Comparison of ENCODE assay signal across 24 cellular contexts in the genomic region with DNA sequence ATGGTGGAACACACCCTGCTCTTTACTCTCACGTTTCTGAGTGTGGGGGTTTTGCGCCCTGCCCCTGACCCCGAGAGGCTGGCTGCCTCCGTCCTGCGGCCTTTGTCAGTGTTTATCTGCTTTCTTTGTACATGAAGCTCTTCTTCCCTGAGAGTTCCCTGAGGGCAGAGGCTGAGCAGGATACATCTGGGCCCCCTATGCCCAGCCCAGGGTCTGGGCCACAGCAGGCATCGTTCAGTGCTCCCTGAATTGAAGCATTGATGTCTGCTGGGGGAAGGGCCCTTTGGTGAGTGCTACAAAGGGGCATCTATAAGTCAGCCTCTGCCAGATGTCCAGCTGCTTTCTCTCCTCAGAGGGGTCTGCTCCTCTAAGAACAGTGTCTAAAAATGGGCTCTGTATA. TPM values are rescaled to one million over a fixed set of nuclear protein-coding genes. Genes with fewer than 3 reads are reported as not detected.
A peak's percentile ranks its signal among the peaks of the same experiment; 100 is the strongest.
DNase-seq lines count a peak whose midpoint lies in the region; ATAC-seq and TF ChIP-seq lines count a peak whose summit lies in the region.
"Had no signal": no experiment of that assay in that cellular context is flagged by ENCODE, and none has a peak within 500 bp of the region (broad histone marks: within the 10 kb centered on the region; RNA-seq: fewer than 3 reads in every experiment).

No MANE protein-coding gene starts in this region.

- CTCF ChIA-PET in SK-N-SH (lab: Yijun Ruan, JAX), result interaction anchor here (0.7 to 4.2 kb wide), 6 partner anchors 14 to 31 kb away, joined by 3 to 22 read pairs (median 4); no protein-coding TSS in a partner anchor

- WGBS in SK-N-SH (ENCODE audit: low lambda C conversion rate), result 41% methylated on average over 3 of the region's 6 CpGs
- 27 to 28% methylated on average over 6 of the region's 6 CpGs for WGBS in aorta, 2 donors
- 50 to 58% methylated on average over 6 of the region's 6 CpGs for WGBS in tibial nerve, 2 donors

- H3K4me1 Mint-ChIP-seq in neural progenitor cell, result peaks cover 34% of the 10 kb centered on the region

- H2AFZ ChIP-seq in SK-N-SH (ENCODE audit: low read depth) (no peak overlapping the region), neural progenitor cell (replicated peaks) (no peak overlapping the region)

- TF ChIP-seq CTCF in SK-N-SH (IDR thresholded peaks at IDR 0.05), result no peak
- no peak for TF ChIP-seq CTCF in neural progenitor cell (IDR thresholded peaks at IDR 0.05)
- TF ChIP-seq CTCF in tibial artery (IDR thresholded peaks at IDR 0.05), result no peak
- TF ChIP-seq CTCF in tibial nerve (IDR thresholded peaks at IDR 0.05), result no peak

- TF ChIP-seq RAD21 in SK-N-SH (IDR thresholded peaks at IDR 0.05; ENCODE audit: low read length), result 0 out of 2 replicates have a peak, but pooled peaks have one; percentile 9

- H3K9me3 ChIP-seq in SK-N-SH, result no peaks in the 10 kb centered on the region
- no peaks in the 10 kb centered on the region for H3K9me3 ChIP-seq in neural progenitor cell (ENCODE audit: low read depth)
- no peaks in the 10 kb centered on the region for H3K9me3 ChIP-seq in tibial artery
- H3K9me3 ChIP-seq in aorta (ENCODE audit: control insufficient read depth, low read length), result no peaks in the 10 kb centered on the region
- H3K9me3 ChIP-seq in tibial nerve, result no peaks in the 10 kb centered on the region
- H3K9me3 ChIP-seq: neutrophil, suprapubic skin had no signal

- no peaks in the 10 kb centered on the region for H3K9me2 ChIP-seq in SK-N-SH

- POLR2A ChIA-PET in SK-N-SH (lab: Yijun Ruan, JAX), result interaction anchor here (0.8 to 1.4 kb wide), 3 partner anchors 19 to 29 kb away, joined by 3 to 4 read pairs (median 3); no protein-coding TSS in a partner anchor

- DNase-seq in SK-N-SH, result peak; percentile 79
- peak; percentile 59 for DNase-seq in ecto neural progenitor cell (ENCODE audit: low spot score)
- DNase-seq in neural progenitor cell (ENCODE audit: low spot score), result no peak
- no peak for DNase-seq in tibial artery
- no peak for DNase-seq in aorta
- no peak for DNase-seq in NCI-H1436 treated with DMSO at 0.1 percent for 48 hours (lab: John Stamatoyannopoulos, UW)
- DNase-seq in tibial nerve (ENCODE audit: low spot score in 2 of 2), result no peak
- DNase-seq: activated CD8-positive, alpha-beta T cell treated with anti-CD3 and anti-CD28 coated beads, Interleukin-2, amount 10 ng/mL, durations not matched to agents 7 days and 5 days; activated effector memory CD4-positive, alpha-beta T cell treated with Interleukin-2 at 50 U/mL for 16 hours; activated T-cell treated with anti-CD3 and anti-CD28 coated beads for 4 hours; CD4-positive, alpha-beta T cell; effector memory CD8-positive, alpha-beta T cell; foreskin melanocyte; GOT3; NCI-H1105 treated with DMSO at 0.1 percent for 48 hours; NCI-H2029 treated with DMSO at 0.1 percent for 48 hours; NCI-H2227 treated with DMSO at 0.1 percent for 48 hours had no signal

- H4K20me1 ChIP-seq in SK-N-SH (ENCODE audit: insufficient read depth), result no peaks in the 10 kb centered on the region
- peaks cover 3% of the 10 kb centered on the region for H4K20me1 ChIP-seq in neural progenitor cell (ENCODE audit: low read depth)

- no peak for ATAC-seq in aorta (ENCODE audit: low FRiP score)
- ATAC-seq: activated CD8-positive, alpha-beta T cell treated with anti-CD3 and anti-CD28 coated beads, Interleukin-2, amount 10 ng/mL, durations not matched to agents 7 days and 5 days; effector memory CD8-positive, alpha-beta T cell; esophagus mucosa had no signal

- H3K4me3 Mint-ChIP-seq in neural progenitor cell, result peak overlapping the region; percentile 71
- H3K4me3 Mint-ChIP-seq: activated CD8-positive, alpha-beta T cell treated with anti-CD3 and anti-CD28 coated beads, Interleukin-2, amount 10 ng/mL, durations not matched to agents 7 days and 5 days; effector memory CD8-positive, alpha-beta T cell had no signal

- TF ChIP-seq EP300 in SK-N-SH (IDR thresholded peaks at IDR 0.05; ENCODE audit: borderline replicate concordance in 1 of 2, low read depth in 1 of 2, low read length in 1 of 2) (0 out of 4 replicates have a peak, but pooled peaks of 1 of the 2 experiments have one; percentile 35), tibial nerve (IDR thresholded peaks at IDR 0.05) (no peak)

- peaks cover 50% of the 10 kb centered on the region for H3K27me3 Mint-ChIP-seq in neural progenitor cell (ENCODE audit: insufficient read depth, low read depth)

- no peaks in the 10 kb centered on the region for H3K79me2 ChIP-seq in SK-N-SH (ENCODE audit: insufficient read depth)
- H3K79me2 ChIP-seq in neural progenitor cell (ENCODE audit: low read depth), result no peaks in the 10 kb centered on the region

- H3K36me3 ChIP-seq in SK-N-SH (replicated peaks in 1 of 2; ENCODE audit: control insufficient read depth in 1 of 2, insufficient read depth in 2 of 2, low read length in 1 of 2) (no peaks in the 10 kb centered on the region), neural progenitor cell (no peaks in the 10 kb centered on the region), tibial artery (peaks cover under 1 to 1% (median under 1%) of the 10 kb centered on the region in 3 donors), aorta (ENCODE audit: control insufficient read depth in 1 of 2, insufficient read depth in 2 of 2, low read length in 1 of 2) (no peaks in the 10 kb centered on the region), tibial nerve (no peaks in the 10 kb centered on the region)
- H3K36me3 ChIP-seq: neutrophil, suprapubic skin had no signal

- H3K27me3 ChIP-seq in SK-N-SH (ENCODE audit: insufficient read depth), result no peaks in the 10 kb centered on the region
- H3K27me3 ChIP-seq in neural progenitor cell, result peaks cover 93% of the 10 kb centered on the region
- no peaks in the 10 kb centered on the region for H3K27me3 ChIP-seq in tibial artery
- no peaks in the 10 kb centered on the region for H3K27me3 ChIP-seq in aorta (ENCODE audit: control insufficient read depth in 1 of 2, insufficient read depth in 2 of 2, low read length in 1 of 2)
- H3K27me3 ChIP-seq in tibial nerve, result peaks cover 0 to 18% of the 10 kb centered on the region in 2 donors

- TF ChIP-seq POLR2A in tibial nerve (IDR thresholded peaks at IDR 0.05), result no peak

- H3K4me3 ChIP-seq in SK-N-SH (ENCODE audit: low read depth in 2 of 2, low read length in 1 of 2), result no peak overlapping the region
- H3K4me3 ChIP-seq in neural progenitor cell, result no peak overlapping the region
- peak overlapping the region; percentile 74 to 91 for H3K4me3 ChIP-seq in tibial artery
- peak overlapping the region in 1 of 2 donors; percentile 16 for H3K4me3 ChIP-seq in aorta (ENCODE audit: low read length in 2 of 2)
- H3K4me3 ChIP-seq in tibial nerve, result peak overlapping the region in 1 of 4 donors; percentile 64

- peaks cover 0 to 16% of the 10 kb centered on the region in 2 experiments; a peak in 2 of 4 replicates for H3K4me1 ChIP-seq in SK-N-SH (ENCODE audit: control insufficient read depth in 1 of 2, insufficient read depth in 2 of 2, low read depth in 1 of 2, low read length in 1 of 2)
- H3K4me1 ChIP-seq in neural progenitor cell, result peaks cover 6% of the 10 kb centered on the region
- H3K4me1 ChIP-seq in tibial artery, result peaks cover 0 to 85% (median 36%) of the 10 kb centered on the region in 4 donors
- peaks cover 3 to 9% of the 10 kb centered on the region in 2 donors for H3K4me1 ChIP-seq in aorta (ENCODE audit: control insufficient read depth in 1 of 2, insufficient read depth in 2 of 2, low read length in 2 of 2)
- H3K4me1 ChIP-seq in tibial nerve, result peaks cover 0 to 50% (median 0%) of the 10 kb centered on the region in 4 donors

- no peak overlapping the region for H3K27ac Mint-ChIP-seq in neural progenitor cell
- H3K27ac Mint-ChIP-seq: activated CD8-positive, alpha-beta T cell treated with anti-CD3 and anti-CD28 coated beads, Interleukin-2, amount 10 ng/mL, durations not matched to agents 7 days and 5 days; CD4-positive, alpha-beta T cell; effector memory CD8-positive, alpha-beta T cell had no signal

- no peaks in the 10 kb centered on the region for H3K36me3 Mint-ChIP-seq in neural progenitor cell

- no peaks in the 10 kb centered on the region for H3F3A ChIP-seq in SK-N-SH (replicated peaks; ENCODE audit: insufficient read depth)
- peaks cover 10% of the 10 kb centered on the region for H3F3A ChIP-seq in neural progenitor cell (ENCODE audit: low read depth)

- H3K9ac ChIP-seq in SK-N-SH (no peak overlapping the region), neural progenitor cell (no peak overlapping the region)

- no peak overlapping the region for H3K4me2 ChIP-seq in SK-N-SH
- no peak overlapping the region for H3K4me2 ChIP-seq in neural progenitor cell

- intact Hi-C loops in tibial artery (cut with DNase I; ENCODE audit: low total_unique reads) (no loop called here), aorta (cut with DNase I) (no loop called here)

- peak overlapping the region in 1 of 2 experiments; percentile 83; a peak in 2 of 4 replicates for H3K27ac ChIP-seq in SK-N-SH (ENCODE audit: low read depth in 2 of 2, low read length in 1 of 2)
- no peak overlapping the region for H3K27ac ChIP-seq in neural progenitor cell
- peak overlapping the region; percentile 96 to 97 for H3K27ac ChIP-seq in tibial artery
- peak overlapping the region in 1 of 2 donors; percentile 59 for H3K27ac ChIP-seq in aorta (ENCODE audit: low read depth in 1 of 2, low read length in 2 of 2)
- peak overlapping the region in 2 of 4 donors; percentile 44 to 84 for H3K27ac ChIP-seq in tibial nerve
- H3K27ac ChIP-seq: neutrophil, suprapubic skin had no signal

- H3K9me3 Mint-ChIP-seq in neural progenitor cell, result peaks cover 2% of the 10 kb centered on the region
- H3K9me3 Mint-ChIP-seq: CD4-positive, alpha-beta T cell; effector memory CD8-positive, alpha-beta T cell had no signal

TF ChIP-seq in SK-N-SH, 30 proteins besides CTCF, POLR2A, EP300 and RAD21 (continues in another document):
- TF ChIP-seq TEAD4 (IDR thresholded peaks at IDR 0.05; ENCODE audit: borderline replicate concordance, insufficient read depth), result no peak

RNA-seq across cellular contexts. Expression of a gene that starts 2.1 kb away (rescaled TPM):
- polyA plus RNA-seq in SK-N-SH (2012; rRNA removed), result not detected in 2 replicates
- polyA plus RNA-seq in SK-N-SH (2012; cell fraction: cytosol; rRNA removed), result not detected in 2 replicates
- polyA plus RNA-seq in SK-N-SH (2012; cell fraction: nucleus; rRNA removed), result not detected in 2 replicates
- total RNA-seq in neural progenitor cell (ENCODE audit: low replicate concordance), result 2.3 and 4.0 TPM in 2 replicates
- 10 to 100 TPM; 26.3 to 35.4 TPM for total RNA-seq in aorta
- 10 to 100 TPM; 24.2 to 68.6 TPM for polyA plus RNA-seq in aorta
- total RNA-seq in tibial nerve, result 10 to 100 TPM; 11.4 to 19.2 (median 14.3) TPM
- total RNA-seq: activated CD8-positive, alpha-beta T cell treated with anti-CD3 and anti-CD28 coated beads, Interleukin-2, amount 10 ng/mL, durations not matched to agents 7 days and 5 days; lung microvascular endothelial cell; pulmonary artery endothelial cell; T-helper 1 cell treated with Interleukin-12 subunit alpha and Interleukin-12 subunit beta and Interleukin-4 antibody, amounts not matched to agents 30 ng/mL and 1 ng/mL, for 36 hours had no signal

RNA-seq across cellular contexts. Expression of a gene that starts 34.6 kb away (rescaled TPM):
- polyA plus RNA-seq in SK-N-SH (2012; rRNA removed) (0.12 and 0.73 TPM in 2 replicates), aorta (under 1 TPM in 1 of 2 donors, not detected in 1; 0.46 TPM)
- polyA plus RNA-seq in SK-N-SH (2012; cell fraction: cytosol; rRNA removed), result 0.26 and 0.60 TPM in 2 replicates
- 0.13 and 1.6 TPM in 2 replicates for polyA plus RNA-seq in SK-N-SH (2012; cell fraction: nucleus; rRNA removed)
- total RNA-seq in neural progenitor cell (ENCODE audit: low replicate concordance) (not detected in 2 replicates), aorta (under 1 TPM in 1 of 2 donors, not detected in 1; 0.57 TPM), tibial nerve (1 to 10 TPM in 1 of 4 donors, not detected in 3; 2.2 TPM)
- total RNA-seq: activated CD8-positive, alpha-beta T cell treated with anti-CD3 and anti-CD28 coated beads, Interleukin-2, amount 10 ng/mL, durations not matched to agents 7 days and 5 days; esophagus mucosa; G401; lung microvascular endothelial cell; pulmonary artery endothelial cell; suprapubic skin had no signal

RNA-seq across cellular contexts. Expression of a gene that starts 53.9 kb away (rescaled TPM):
- polyA plus RNA-seq in SK-N-SH (2012; rRNA removed) (0.15 and 0.55 TPM in 2 replicates), aorta (not detected)
- polyA plus RNA-seq in SK-N-SH (2012; cell fraction: cytosol; rRNA removed), result 0.33 and 0.90 TPM in 2 replicates
- polyA plus RNA-seq in SK-N-SH (2012; cell fraction: nucleus; rRNA removed), result 0.15 and 0.21 TPM in 2 replicates
- total RNA-seq in neural progenitor cell (ENCODE audit: low replicate concordance) (0.13 and 0.19 TPM in 2 replicates), aorta (not detected), tibial nerve (not detected)
- total RNA-seq: esophagus mucosa, lung microvascular endothelial cell, pulmonary artery endothelial cell had no signal

Comparison
In these comparisons a context has a peak if more than half of its experiments do, and no peak if none do; other contexts are left out.
1. DNase-seq: peak in SK-N-SH (single experiment) and ecto neural progenitor cell (single experiment); none in neural progenitor cell (single experiment), tibial artery (0 of 2), aorta (0 of 2), NCI-H1436 treated with DMSO at 0.1 percent for 48 hours (single experiment) and tibial nerve (0 of 2).
2. H3K4me3 ChIP-seq: peak in tibial artery (2 of 2); none in SK-N-SH (0 of 2) and neural progenitor cell (single experiment).